10 cellular contexts compared by ENCODE assay signal in the genomic region with DNA sequence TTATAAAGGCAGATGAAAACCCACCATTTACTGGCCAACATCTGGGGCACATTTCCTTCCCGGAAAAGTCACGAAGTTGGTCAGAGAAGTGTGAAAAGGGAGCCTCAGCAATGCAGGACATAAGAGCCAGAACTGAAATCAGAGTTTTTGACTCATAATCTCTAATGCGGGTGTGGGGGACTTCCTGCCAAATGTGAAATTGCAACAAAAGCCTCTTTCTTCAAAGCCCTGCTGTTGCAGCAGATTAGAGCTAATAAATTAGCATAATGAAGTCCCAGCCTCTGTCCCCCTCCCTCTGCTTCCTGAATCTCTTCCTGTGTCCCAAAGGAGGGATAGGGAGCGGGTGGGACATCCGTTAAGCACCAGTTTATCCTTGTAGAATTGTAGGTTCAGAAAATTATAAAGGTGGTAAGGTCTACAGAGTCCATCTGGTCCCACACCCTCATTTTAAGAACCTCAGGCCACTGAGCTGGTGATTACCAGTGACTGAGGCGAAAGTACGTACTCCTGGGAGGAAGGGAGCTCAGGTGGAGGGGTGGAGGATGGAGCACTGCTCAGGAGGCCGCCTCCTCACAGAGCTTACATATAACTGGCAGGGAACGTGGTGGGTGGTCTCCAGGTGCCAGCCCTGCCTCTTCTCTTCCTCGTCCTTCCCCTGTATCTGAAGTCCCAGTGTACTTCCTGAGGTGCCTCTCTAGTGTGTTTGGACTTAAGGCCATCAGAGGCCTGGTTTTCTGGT. TPM values are rescaled to one million over a fixed set of nuclear protein-coding genes. Genes with fewer than 3 reads are reported as not detected.
A peak's percentile ranks its signal among the peaks of the same experiment; 100 is the strongest.
DNase-seq lines count a peak whose midpoint lies in the region; ATAC-seq and TF ChIP-seq lines count a peak whose summit lies in the region.
"Had no signal": no experiment of that assay in that cellular context is flagged by ENCODE, and none has a peak within 500 bp of the region (broad histone marks: within the 10 kb centered on the region; RNA-seq: fewer than 3 reads in every experiment).

No MANE protein-coding gene starts in this region.

- H3K27me3 ChIP-seq in HUES48 (ENCODE audit: control insufficient read depth, insufficient read depth, low read length) = no peaks in the 10 kb centered on the region
- H3K27me3 ChIP-seq in heart right ventricle = no peaks in the 10 kb centered on the region
- H3K27me3 ChIP-seq in tibial nerve = no peaks in the 10 kb centered on the region
- H3K27me3 ChIP-seq: BE2C had no signal

- H3K27ac Mint-ChIP-seq in activated naive CD4-positive, alpha-beta T cell treated with anti-CD3 and anti-CD28 coated beads, Interleukin-2, amount 50 U/mL, for 24 hours = peak overlapping the region; percentile 71

- WGBS in heart right ventricle, 2 donors = 65 to 66% methylated on average over 10 of the region's 10 CpGs
- WGBS in tibial nerve, 2 donors = 46 to 51% methylated on average over 10 of the region's 10 CpGs

- H3K36me3 ChIP-seq in HUES48 (ENCODE audit: control insufficient read depth, insufficient read depth, low read length) (peaks cover 52% of the 10 kb centered on the region), heart right ventricle (peaks cover 0 to 38% (median 0%) of the 10 kb centered on the region in 9 donors), tibial nerve (peaks cover 0 to 3% (median 0%) of the 10 kb centered on the region in 3 donors)

- peaks cover 42% of the 10 kb centered on the region for H3K4me1 ChIP-seq in HUES48 (ENCODE audit: control insufficient read depth, insufficient read depth, low read length)
- peaks cover 11 to 95% (median 75%) of the 10 kb centered on the region in 9 donors for H3K4me1 ChIP-seq in heart right ventricle
- peaks cover 0 to 66% (median 33%) of the 10 kb centered on the region in 4 donors for H3K4me1 ChIP-seq in tibial nerve
- H3K4me1 ChIP-seq: BE2C had no signal

- H3K9me3 Mint-ChIP-seq in activated naive CD4-positive, alpha-beta T cell treated with anti-CD3 and anti-CD28 coated beads, Interleukin-2, amount 50 U/mL, for 24 hours = no peaks in the 10 kb centered on the region

- no peak overlapping the region; the same call in 1 of the 2 replicates for H3K9ac ChIP-seq in HUES48 (ENCODE audit: low read depth, low read length)

- H3K27ac ChIP-seq in HUES48 (ENCODE audit: low read depth, low read length) = peak overlapping the region; percentile 93
- peak overlapping the region in 9 of 10 donors; percentile 42 to 82 (median 73) for H3K27ac ChIP-seq in heart right ventricle
- peak overlapping the region; percentile 12 to 89 (median 62) for H3K27ac ChIP-seq in tibial nerve

- intact Hi-C loops in heart right ventricle (cut with DNase I) = no loop called here

- H3K4me3 ChIP-seq in HUES48 (ENCODE audit: low read depth, low read length) (no peak overlapping the region; the same call in 1 of the 2 replicates), heart right ventricle (no peak overlapping the region), tibial nerve (peak overlapping the region in 2 of 4 donors; percentile 4 to 15)

- H3K9me3 ChIP-seq in HUES48 (ENCODE audit: control insufficient read depth, insufficient read depth, low read length) (no peaks in the 10 kb centered on the region), heart right ventricle (no peaks in the 10 kb centered on the region), tibial nerve (no peaks in the 10 kb centered on the region)
- H3K9me3 ChIP-seq: BE2C had no signal

- peaks cover 7% of the 10 kb centered on the region for H3K36me3 Mint-ChIP-seq in activated naive CD4-positive, alpha-beta T cell treated with anti-CD3 and anti-CD28 coated beads, Interleukin-2, amount 50 U/mL, for 24 hours

- no peaks in the 10 kb centered on the region for H3K27me3 Mint-ChIP-seq in activated naive CD4-positive, alpha-beta T cell treated with anti-CD3 and anti-CD28 coated beads, Interleukin-2, amount 50 U/mL, for 24 hours

- no peak for DNase-seq in activated naive CD4-positive, alpha-beta T cell (lab: John Stamatoyannopoulos, UW)
- DNase-seq in heart right ventricle (no peak), tibial nerve (ENCODE audit: low spot score in 2 of 2) (no peak), GDM1 (lab: John Stamatoyannopoulos, UW) (no peak)
- DNase-seq in stimulated activated CD4-positive, alpha-beta T cell treated with anti-CD3 and anti-CD28 coated beads, Interleukin-1b, Interleukin-23, amount 100 ng/mL, for 48 hours = no peak
- DNase-seq: activated CD4-positive, CD25-positive, alpha-beta regulatory T cell treated with anti-CD3 and anti-CD28 coated beads, Interleukin-2, amount 50 U/mL, for 72 hours; BE2C had no signal

- no peak for TF ChIP-seq POLR2A in tibial nerve (IDR thresholded peaks at IDR 0.05)

- peak in 4 of 8 donors; percentile 18 to 30 (median 24) for ATAC-seq in heart right ventricle
- no peak for ATAC-seq in HG02970 (IDR thresholded peaks at IDR 0.05; ENCODE audit: low FRiP score, unreplicated experiment)

- H3K4me1 Mint-ChIP-seq in activated naive CD4-positive, alpha-beta T cell treated with anti-CD3 and anti-CD28 coated beads, Interleukin-2, amount 50 U/mL, for 24 hours = peaks cover 55% of the 10 kb centered on the region

- no peak for TF ChIP-seq CTCF in heart right ventricle (IDR thresholded peaks at IDR 0.05)
- TF ChIP-seq CTCF in tibial nerve (IDR thresholded peaks at IDR 0.05) = no peak

- TF ChIP-seq EP300 in tibial nerve (IDR thresholded peaks at IDR 0.05) = no peak

- H3K4me3 Mint-ChIP-seq in activated naive CD4-positive, alpha-beta T cell treated with anti-CD3 and anti-CD28 coated beads, Interleukin-2, amount 50 U/mL, for 24 hours = no peak overlapping the region

RNA-seq across cellular contexts. Expression of gene ST6GAL1, which starts 35.0 kb away (rescaled TPM):
- total RNA-seq in heart right ventricle = 10 to 100 TPM; 55.9 to 94.7 (median 68.7) TPM
- polyA plus RNA-seq in heart right ventricle = 10 to 100 TPM; 19.5 to 36.3 TPM
- 10 to 100 TPM; 24.7 to 58.1 (median 44.5) TPM for total RNA-seq in tibial nerve
